ENCODE assay signal across 25 cellular contexts in genomic region chr2:164554487-164554886, GRCh38.
"Had no signal": no experiment of that assay in that cellular context is flagged by ENCODE, and none has a peak within 500 bp of the region (broad histone marks: within the 10 kb centered on the region; RNA-seq: fewer than 3 reads in every experiment).

No MANE protein-coding gene starts in this region.

- H3K9ac ChIP-seq: SK-N-SH had no signal

- H3K4me2 ChIP-seq: SK-N-SH, smooth muscle cell had no signal

- H3K36me3 ChIP-seq: gastroesophageal sphincter, heart right ventricle, prostate gland, thoracic aorta, upper lobe of left lung had no signal

- DNase-seq: activated CD4-positive, alpha-beta memory T cell treated with anti-CD3 and anti-CD28 coated beads, Interleukin-2, amount 10 ng/mL, durations not matched to agents 7 days and 5 days; activated CD4-positive, alpha-beta T cell treated with anti-CD3 and anti-CD28 coated beads for 4 hours; activated CD8-positive, alpha-beta memory T cell treated with anti-CD3 and anti-CD28 coated beads, Interleukin-2, amount 10 ng/mL, durations not matched to agents 7 days and 5 days; activated naive CD4-positive, alpha-beta T cell treated with Interleukin-2 at 50 U/mL for 16 hours; activated naive CD8-positive, alpha-beta T cell treated with anti-CD3 and anti-CD28 coated beads, Interleukin-2, amount 10 ng/mL, durations not matched to agents 7 days and 5 days; activated T-cell treated with anti-CD3 and anti-CD28 coated beads, Interleukin-2, amount 50 U/mL, for 1 hour; anterior cingulate cortex; erythroblast; heart right ventricle; left cardiac atrium; midbrain; nephron progenitor cell; occipital lobe; right cardiac atrium; SK-N-SH; stimulated activated CD4-positive, alpha-beta T cell treated with anti-CD3 and anti-CD28 coated beads, Interleukin-4, amount 100 ng/mL, for 24 hours; upper lobe of left lung had no signal

- H3K9me3 ChIP-seq: gastroesophageal sphincter, heart right ventricle, prostate gland, SK-N-SH, thoracic aorta, upper lobe of left lung had no signal

- H3K27me3 ChIP-seq: gastroesophageal sphincter, heart right ventricle, upper lobe of left lung had no signal

- H3K4me1 ChIP-seq: gastroesophageal sphincter, prostate gland, upper lobe of left lung had no signal

- FAIRE-seq: endometrium, TTC549 had no signal

- H3K27ac ChIP-seq: coronary artery, gastroesophageal sphincter, heart right ventricle, prostate gland, thoracic aorta, upper lobe of left lung had no signal

- H3K4me3 ChIP-seq: coronary artery, gastroesophageal sphincter, heart right ventricle, lung, prostate gland, smooth muscle cell, thoracic aorta, upper lobe of left lung had no signal
